Comparison of ENCODE assay signal across 1 cellular context in genomic region chr1:65279092-65279448, GRCh38.
A peak's percentile ranks its signal among the peaks of the same experiment; 100 is the strongest.
TF ChIP-seq lines count a peak whose summit lies in the region.

No MANE protein-coding gene starts in this region.

TF ChIP-seq in K562, 482 proteins besides CTCF, POLR2A, EP300 and RAD21 (continued from another document and continues in another):
- TF ChIP-seq, protein P1, sequence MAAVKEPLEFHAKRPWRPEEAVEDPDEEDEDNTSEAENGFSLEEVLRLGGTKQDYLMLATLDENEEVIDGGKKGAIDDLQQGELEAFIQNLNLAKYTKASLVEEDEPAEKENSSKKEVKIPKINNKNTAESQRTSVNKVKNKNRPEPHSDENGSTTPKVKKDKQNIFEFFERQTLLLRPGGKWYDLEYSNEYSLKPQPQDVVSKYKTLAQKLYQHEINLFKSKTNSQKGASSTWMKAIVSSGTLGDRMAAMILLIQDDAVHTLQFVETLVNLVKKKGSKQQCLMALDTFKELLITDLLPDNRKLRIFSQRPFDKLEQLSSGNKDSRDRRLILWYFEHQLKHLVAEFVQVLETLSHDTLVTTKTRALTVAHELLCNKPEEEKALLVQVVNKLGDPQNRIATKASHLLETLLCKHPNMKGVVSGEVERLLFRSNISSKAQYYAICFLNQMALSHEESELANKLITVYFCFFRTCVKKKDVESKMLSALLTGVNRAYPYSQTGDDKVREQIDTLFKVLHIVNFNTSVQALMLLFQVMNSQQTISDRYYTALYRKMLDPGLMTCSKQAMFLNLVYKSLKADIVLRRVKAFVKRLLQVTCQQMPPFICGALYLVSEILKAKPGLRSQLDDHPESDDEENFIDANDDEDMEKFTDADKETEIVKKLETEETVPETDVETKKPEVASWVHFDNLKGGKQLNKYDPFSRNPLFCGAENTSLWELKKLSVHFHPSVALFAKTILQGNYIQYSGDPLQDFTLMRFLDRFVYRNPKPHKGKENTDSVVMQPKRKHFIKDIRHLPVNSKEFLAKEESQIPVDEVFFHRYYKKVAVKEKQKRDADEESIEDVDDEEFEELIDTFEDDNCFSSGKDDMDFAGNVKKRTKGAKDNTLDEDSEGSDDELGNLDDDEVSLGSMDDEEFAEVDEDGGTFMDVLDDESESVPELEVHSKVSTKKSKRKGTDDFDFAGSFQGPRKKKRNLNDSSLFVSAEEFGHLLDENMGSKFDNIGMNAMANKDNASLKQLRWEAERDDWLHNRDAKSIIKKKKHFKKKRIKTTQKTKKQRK (IDR thresholded peaks at IDR 0.05; ENCODE audit: borderline replicate concordance, low read depth, low read length): no peak
- TF ChIP-seq KLF13 (tag; IDR thresholded peaks at IDR 0.05; ENCODE audit: borderline replicate concordance, low read depth) (no peak), SMC3 (conservative IDR thresholded peaks at IDR 0.05; ENCODE audit: insufficient read depth, low read depth, low read length) (no peak), HBP1 (CRISPR knock-in tag; IDR thresholded peaks at IDR 0.05) (no peak), ZNF217 (CRISPR knock-in tag; IDR thresholded peaks at IDR 0.05) (no peak), ZEB2 (IDR thresholded peaks at IDR 0.05) (no peak), SP1 (CRISPR knock-in tag; IDR thresholded peaks at IDR 0.05) (no peak), ZNF41 (CRISPR knock-in tag; conservative IDR thresholded peaks at IDR 0.05) (no peak), ZKSCAN3 (CRISPR knock-in tag; IDR thresholded peaks at IDR 0.05) (no peak), ZNF512 (tag; IDR thresholded peaks at IDR 0.05) (no peak), PRPF4 (IDR thresholded peaks at IDR 0.05; ENCODE audit: insufficient read depth, low read depth, low read length, poor library complexity, severe bottlenecking) (no peak), KAT7 (CRISPR knock-in tag; IDR thresholded peaks at IDR 0.05; ENCODE audit: borderline replicate concordance) (no peak), ELF4 (CRISPR knock-in tag; IDR thresholded peaks at IDR 0.05) (no peak), KHSRP (IDR thresholded peaks at IDR 0.05) (no peak), GTF2A2 (tag; IDR thresholded peaks at IDR 0.05) (no peak), DACH1 (IDR thresholded peaks at IDR 0.05; ENCODE audit: partially characterized antibody) (peak; percentile 31), CXXC5 (CRISPR knock-in tag; IDR thresholded peaks at IDR 0.05) (0 out of 2 replicates have a peak, but pooled peaks have one; percentile 40), KAT8 (IDR thresholded peaks at IDR 0.05; ENCODE audit: low read depth) (no peak), HDAC3 (IDR thresholded peaks at IDR 0.05; ENCODE audit: borderline replicate concordance, partially characterized antibody) (no peak), ZNF3 (CRISPR knock-in tag; IDR thresholded peaks at IDR 0.05) (no peak), XRCC5 (IDR thresholded peaks at IDR 0.05; ENCODE audit: low read depth, low read length) (no peak), DNMT1 (IDR thresholded peaks at IDR 0.05) (no peak), MAFF (IDR thresholded peaks at IDR 0.05; ENCODE audit: low read length) (no peak), ZNF316 (IDR thresholded peaks at IDR 0.05) (no peak), MEF2A (IDR thresholded peaks at IDR 0.05; ENCODE audit: control insufficient read depth, low read depth, low read length) (0 out of 2 replicates have a peak, but pooled peaks have one; percentile 35), CBFA2T3 (IDR thresholded peaks at IDR 0.05) (peak; percentile 92), PTBP1 (IDR thresholded peaks at IDR 0.05; ENCODE audit: low read depth, low read length) (no peak), TRIM24 (IDR thresholded peaks at IDR 0.05) (no peak), SMARCA5 (IDR thresholded peaks at IDR 0.05) (no peak), KDM4B (IDR thresholded peaks at IDR 0.05; ENCODE audit: borderline replicate concordance in 2 of 2, low read depth in 1 of 2) (no peak), HCFC1 (IDR thresholded peaks at IDR 0.05; ENCODE audit: low read depth, low read length) (no peak), ZNF696 (CRISPR knock-in tag; conservative IDR thresholded peaks at IDR 0.05) (no peak), TBL1XR1 (IDR thresholded peaks at IDR 0.05; ENCODE audit: low read length in 2 of 2) (0 out of 4 replicates have a peak, but pooled peaks of 1 of the 2 experiments have one; percentile 42), RUNX1 (IDR thresholded peaks at IDR 0.05; ENCODE audit: low read depth) (no peak), ZNF212 (CRISPR knock-in tag; IDR thresholded peaks at IDR 0.05) (no peak), SMAD4 (CRISPR knock-in tag; conservative IDR thresholded peaks at IDR 0.05) (peak; percentile 58), RCOR1 (IDR thresholded peaks at IDR 0.05; ENCODE audit: borderline replicate concordance in 1 of 2, low read depth in 2 of 2, low read length in 2 of 2) (peak; percentile 89 to 98), MYBL2 (IDR thresholded peaks at IDR 0.05; ENCODE audit: low read depth) (no peak), MYBL2 (CRISPR knock-in tag; IDR thresholded peaks at IDR 0.05; ENCODE audit: borderline replicate concordance) (no peak), JUN (IDR thresholded peaks at IDR 0.05; ENCODE audit: borderline replicate concordance, low read depth, low read length) (no peak), JUN (CRISPR knock-in tag; IDR thresholded peaks at IDR 0.05; ENCODE audit: borderline replicate concordance) (no peak), POLR3A (IDR thresholded peaks at IDR 0.05; ENCODE audit: borderline replicate concordance, extremely low read depth, insufficient read depth, insufficient read length) (no peak), TEAD2 (tag; IDR thresholded peaks at IDR 0.05) (no peak), BMI1 (IDR thresholded peaks at IDR 0.05; ENCODE audit: low read length) (no peak), FOS (IDR thresholded peaks at IDR 0.05; ENCODE audit: extremely low read depth, insufficient read length) (no peak), BCL6 (CRISPR knock-in tag; IDR thresholded peaks at IDR 0.05) (no peak), GATA2 (CRISPR knock-in tag; IDR thresholded peaks at IDR 0.05) (peak; percentile 68), KDM2B (CRISPR knock-in tag; IDR thresholded peaks at IDR 0.05) (no peak), NR2F6 (CRISPR knock-in tag; IDR thresholded peaks at IDR 0.05) (no peak), LARP7 (IDR thresholded peaks at IDR 0.05) (no peak), STAT5A (IDR thresholded peaks at IDR 0.05; ENCODE audit: borderline replicate concordance, low read length) (peak; percentile 11; the same call in 1 of the 2 replicates), NCOA4 (IDR thresholded peaks at IDR 0.05; ENCODE audit: partially characterized antibody) (no peak), HNRNPL (IDR thresholded peaks at IDR 0.05; ENCODE audit: low read depth, low read length) (no peak)
- TF ChIP-seq, protein P2, sequence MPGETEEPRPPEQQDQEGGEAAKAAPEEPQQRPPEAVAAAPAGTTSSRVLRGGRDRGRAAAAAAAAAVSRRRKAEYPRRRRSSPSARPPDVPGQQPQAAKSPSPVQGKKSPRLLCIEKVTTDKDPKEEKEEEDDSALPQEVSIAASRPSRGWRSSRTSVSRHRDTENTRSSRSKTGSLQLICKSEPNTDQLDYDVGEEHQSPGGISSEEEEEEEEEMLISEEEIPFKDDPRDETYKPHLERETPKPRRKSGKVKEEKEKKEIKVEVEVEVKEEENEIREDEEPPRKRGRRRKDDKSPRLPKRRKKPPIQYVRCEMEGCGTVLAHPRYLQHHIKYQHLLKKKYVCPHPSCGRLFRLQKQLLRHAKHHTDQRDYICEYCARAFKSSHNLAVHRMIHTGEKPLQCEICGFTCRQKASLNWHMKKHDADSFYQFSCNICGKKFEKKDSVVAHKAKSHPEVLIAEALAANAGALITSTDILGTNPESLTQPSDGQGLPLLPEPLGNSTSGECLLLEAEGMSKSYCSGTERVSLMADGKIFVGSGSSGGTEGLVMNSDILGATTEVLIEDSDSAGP (CRISPR knock-in tag; IDR thresholded peaks at IDR 0.05): no peak
- TF ChIP-seq, protein P3, sequence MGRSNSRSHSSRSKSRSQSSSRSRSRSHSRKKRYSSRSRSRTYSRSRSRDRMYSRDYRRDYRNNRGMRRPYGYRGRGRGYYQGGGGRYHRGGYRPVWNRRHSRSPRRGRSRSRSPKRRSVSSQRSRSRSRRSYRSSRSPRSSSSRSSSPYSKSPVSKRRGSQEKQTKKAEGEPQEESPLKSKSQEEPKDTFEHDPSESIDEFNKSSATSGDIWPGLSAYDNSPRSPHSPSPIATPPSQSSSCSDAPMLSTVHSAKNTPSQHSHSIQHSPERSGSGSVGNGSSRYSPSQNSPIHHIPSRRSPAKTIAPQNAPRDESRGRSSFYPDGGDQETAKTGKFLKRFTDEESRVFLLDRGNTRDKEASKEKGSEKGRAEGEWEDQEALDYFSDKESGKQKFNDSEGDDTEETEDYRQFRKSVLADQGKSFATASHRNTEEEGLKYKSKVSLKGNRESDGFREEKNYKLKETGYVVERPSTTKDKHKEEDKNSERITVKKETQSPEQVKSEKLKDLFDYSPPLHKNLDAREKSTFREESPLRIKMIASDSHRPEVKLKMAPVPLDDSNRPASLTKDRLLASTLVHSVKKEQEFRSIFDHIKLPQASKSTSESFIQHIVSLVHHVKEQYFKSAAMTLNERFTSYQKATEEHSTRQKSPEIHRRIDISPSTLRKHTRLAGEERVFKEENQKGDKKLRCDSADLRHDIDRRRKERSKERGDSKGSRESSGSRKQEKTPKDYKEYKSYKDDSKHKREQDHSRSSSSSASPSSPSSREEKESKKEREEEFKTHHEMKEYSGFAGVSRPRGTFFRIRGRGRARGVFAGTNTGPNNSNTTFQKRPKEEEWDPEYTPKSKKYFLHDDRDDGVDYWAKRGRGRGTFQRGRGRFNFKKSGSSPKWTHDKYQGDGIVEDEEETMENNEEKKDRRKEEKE (IDR thresholded peaks at IDR 0.05; ENCODE audit: borderline replicate concordance in 1 of 2, control insufficient read depth in 1 of 2, low read depth in 2 of 2, low read length in 1 of 2): no peak
- TF ChIP-seq, protein P4, sequence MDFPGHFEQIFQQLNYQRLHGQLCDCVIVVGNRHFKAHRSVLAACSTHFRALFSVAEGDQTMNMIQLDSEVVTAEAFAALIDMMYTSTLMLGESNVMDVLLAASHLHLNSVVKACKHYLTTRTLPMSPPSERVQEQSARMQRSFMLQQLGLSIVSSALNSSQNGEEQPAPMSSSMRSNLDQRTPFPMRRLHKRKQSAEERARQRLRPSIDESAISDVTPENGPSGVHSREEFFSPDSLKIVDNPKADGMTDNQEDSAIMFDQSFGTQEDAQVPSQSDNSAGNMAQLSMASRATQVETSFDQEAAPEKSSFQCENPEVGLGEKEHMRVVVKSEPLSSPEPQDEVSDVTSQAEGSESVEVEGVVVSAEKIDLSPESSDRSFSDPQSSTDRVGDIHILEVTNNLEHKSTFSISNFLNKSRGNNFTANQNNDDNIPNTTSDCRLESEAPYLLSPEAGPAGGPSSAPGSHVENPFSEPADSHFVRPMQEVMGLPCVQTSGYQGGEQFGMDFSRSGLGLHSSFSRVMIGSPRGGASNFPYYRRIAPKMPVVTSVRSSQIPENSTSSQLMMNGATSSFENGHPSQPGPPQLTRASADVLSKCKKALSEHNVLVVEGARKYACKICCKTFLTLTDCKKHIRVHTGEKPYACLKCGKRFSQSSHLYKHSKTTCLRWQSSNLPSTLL (IDR thresholded peaks at IDR 0.05): no peak
- TF ChIP-seq, protein P5, sequence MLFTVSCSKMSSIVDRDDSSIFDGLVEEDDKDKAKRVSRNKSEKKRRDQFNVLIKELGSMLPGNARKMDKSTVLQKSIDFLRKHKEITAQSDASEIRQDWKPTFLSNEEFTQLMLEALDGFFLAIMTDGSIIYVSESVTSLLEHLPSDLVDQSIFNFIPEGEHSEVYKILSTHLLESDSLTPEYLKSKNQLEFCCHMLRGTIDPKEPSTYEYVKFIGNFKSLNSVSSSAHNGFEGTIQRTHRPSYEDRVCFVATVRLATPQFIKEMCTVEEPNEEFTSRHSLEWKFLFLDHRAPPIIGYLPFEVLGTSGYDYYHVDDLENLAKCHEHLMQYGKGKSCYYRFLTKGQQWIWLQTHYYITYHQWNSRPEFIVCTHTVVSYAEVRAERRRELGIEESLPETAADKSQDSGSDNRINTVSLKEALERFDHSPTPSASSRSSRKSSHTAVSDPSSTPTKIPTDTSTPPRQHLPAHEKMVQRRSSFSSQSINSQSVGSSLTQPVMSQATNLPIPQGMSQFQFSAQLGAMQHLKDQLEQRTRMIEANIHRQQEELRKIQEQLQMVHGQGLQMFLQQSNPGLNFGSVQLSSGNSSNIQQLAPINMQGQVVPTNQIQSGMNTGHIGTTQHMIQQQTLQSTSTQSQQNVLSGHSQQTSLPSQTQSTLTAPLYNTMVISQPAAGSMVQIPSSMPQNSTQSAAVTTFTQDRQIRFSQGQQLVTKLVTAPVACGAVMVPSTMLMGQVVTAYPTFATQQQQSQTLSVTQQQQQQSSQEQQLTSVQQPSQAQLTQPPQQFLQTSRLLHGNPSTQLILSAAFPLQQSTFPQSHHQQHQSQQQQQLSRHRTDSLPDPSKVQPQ (CRISPR knock-in tag; IDR thresholded peaks at IDR 0.05; ENCODE audit: borderline replicate concordance): no peak
- TF ChIP-seq, protein P6, sequence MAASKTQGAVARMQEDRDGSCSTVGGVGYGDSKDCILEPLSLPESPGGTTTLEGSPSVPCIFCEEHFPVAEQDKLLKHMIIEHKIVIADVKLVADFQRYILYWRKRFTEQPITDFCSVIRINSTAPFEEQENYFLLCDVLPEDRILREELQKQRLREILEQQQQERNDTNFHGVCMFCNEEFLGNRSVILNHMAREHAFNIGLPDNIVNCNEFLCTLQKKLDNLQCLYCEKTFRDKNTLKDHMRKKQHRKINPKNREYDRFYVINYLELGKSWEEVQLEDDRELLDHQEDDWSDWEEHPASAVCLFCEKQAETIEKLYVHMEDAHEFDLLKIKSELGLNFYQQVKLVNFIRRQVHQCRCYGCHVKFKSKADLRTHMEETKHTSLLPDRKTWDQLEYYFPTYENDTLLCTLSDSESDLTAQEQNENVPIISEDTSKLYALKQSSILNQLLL (CRISPR knock-in tag; IDR thresholded peaks at IDR 0.05; ENCODE audit: borderline replicate concordance): no peak
